Comparison of ENCODE assay signal across 1 cellular context in the genomic region with DNA sequence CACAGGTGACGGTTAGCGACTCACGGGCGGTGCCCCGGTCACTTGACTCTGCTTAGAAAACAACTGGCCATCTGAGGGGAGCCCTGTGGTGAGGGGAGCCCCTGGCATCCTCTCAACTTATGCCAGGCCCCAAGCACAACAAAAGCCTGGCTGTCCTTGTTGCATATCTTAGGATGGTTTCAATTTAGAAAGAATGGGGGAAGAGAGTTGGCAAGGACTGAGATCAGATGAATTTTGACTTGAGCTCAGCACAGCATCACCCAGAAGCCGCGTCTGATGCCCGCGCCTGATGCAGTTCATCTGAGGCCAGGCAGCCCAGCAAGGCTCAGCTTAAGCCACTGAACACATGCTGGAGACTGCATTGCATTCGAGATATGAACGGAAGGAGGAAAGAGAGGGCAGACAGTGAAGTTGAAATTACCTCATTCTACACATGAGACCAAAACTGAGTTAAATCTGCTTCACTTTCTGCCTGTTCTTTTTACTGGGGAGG.
TF ChIP-seq lines count a peak whose summit lies in the region.

No MANE protein-coding gene starts in this region.

TF ChIP-seq in SK-N-SH treated with all-trans-retinoic acid at 6 μM for 48 hours, 23 proteins besides CTCF, POLR2A, EP300 and RAD21 (continued from another document):
- TF ChIP-seq, protein P1, sequence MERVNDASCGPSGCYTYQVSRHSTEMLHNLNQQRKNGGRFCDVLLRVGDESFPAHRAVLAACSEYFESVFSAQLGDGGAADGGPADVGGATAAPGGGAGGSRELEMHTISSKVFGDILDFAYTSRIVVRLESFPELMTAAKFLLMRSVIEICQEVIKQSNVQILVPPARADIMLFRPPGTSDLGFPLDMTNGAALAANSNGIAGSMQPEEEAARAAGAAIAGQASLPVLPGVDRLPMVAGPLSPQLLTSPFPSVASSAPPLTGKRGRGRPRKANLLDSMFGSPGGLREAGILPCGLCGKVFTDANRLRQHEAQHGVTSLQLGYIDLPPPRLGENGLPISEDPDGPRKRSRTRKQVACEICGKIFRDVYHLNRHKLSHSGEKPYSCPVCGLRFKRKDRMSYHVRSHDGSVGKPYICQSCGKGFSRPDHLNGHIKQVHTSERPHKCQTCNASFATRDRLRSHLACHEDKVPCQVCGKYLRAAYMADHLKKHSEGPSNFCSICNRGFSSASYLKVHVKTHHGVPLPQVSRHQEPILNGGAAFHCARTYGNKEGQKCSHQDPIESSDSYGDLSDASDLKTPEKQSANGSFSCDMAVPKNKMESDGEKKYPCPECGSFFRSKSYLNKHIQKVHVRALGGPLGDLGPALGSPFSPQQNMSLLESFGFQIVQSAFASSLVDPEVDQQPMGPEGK (CRISPR knock-in tag; IDR thresholded peaks at IDR 0.05; ENCODE audit: borderline replicate concordance): no peak
- TF ChIP-seq ZNF565 (CRISPR knock-in tag; conservative IDR thresholded peaks at IDR 0.05; ENCODE audit: low read depth) (no peak), ZFP3 (CRISPR knock-in tag; IDR thresholded peaks at IDR 0.05) (no peak), TOX (CRISPR knock-in tag; IDR thresholded peaks at IDR 0.05; ENCODE audit: borderline replicate concordance) (no peak), PPARA (CRISPR knock-in tag; IDR thresholded peaks at IDR 0.05; ENCODE audit: borderline replicate concordance) (no peak)
- TF ChIP-seq, protein P2, sequence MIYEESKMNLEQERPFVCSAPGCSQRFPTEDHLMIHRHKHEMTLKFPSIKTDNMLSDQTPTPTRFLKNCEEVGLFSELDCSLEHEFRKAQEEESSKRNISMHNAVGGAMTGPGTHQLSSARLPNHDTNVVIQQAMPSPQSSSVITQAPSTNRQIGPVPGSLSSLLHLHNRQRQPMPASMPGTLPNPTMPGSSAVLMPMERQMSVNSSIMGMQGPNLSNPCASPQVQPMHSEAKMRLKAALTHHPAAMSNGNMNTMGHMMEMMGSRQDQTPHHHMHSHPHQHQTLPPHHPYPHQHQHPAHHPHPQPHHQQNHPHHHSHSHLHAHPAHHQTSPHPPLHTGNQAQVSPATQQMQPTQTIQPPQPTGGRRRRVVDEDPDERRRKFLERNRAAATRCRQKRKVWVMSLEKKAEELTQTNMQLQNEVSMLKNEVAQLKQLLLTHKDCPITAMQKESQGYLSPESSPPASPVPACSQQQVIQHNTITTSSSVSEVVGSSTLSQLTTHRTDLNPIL (CRISPR knock-in tag; IDR thresholded peaks at IDR 0.05; ENCODE audit: low read depth): no peak
- TF ChIP-seq, protein P3, sequence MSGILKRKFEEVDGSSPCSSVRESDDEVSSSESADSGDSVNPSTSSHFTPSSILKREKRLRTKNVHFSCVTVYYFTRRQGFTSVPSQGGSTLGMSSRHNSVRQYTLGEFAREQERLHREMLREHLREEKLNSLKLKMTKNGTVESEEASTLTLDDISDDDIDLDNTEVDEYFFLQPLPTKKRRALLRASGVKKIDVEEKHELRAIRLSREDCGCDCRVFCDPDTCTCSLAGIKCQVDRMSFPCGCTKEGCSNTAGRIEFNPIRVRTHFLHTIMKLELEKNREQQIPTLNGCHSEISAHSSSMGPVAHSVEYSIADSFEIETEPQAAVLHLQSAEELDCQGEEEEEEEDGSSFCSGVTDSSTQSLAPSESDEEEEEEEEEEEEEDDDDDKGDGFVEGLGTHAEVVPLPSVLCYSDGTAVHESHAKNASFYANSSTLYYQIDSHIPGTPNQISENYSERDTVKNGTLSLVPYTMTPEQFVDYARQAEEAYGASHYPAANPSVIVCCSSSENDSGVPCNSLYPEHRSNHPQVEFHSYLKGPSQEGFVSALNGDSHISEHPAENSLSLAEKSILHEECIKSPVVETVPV (CRISPR knock-in tag; IDR thresholded peaks at IDR 0.05): no peak
